ENCODE assay signal across 20 cellular contexts in genomic region chr10:110471566-110472139, GRCh38. TPM values are rescaled to one million over a fixed set of nuclear protein-coding genes. Genes with fewer than 3 reads are reported as not detected.
DNase-seq lines count a peak whose midpoint lies in the region; FAIRE-seq and TF ChIP-seq lines count a peak whose summit lies in the region.
"Had no signal": no experiment of that assay in that cellular context is flagged by ENCODE, and none has a peak within 500 bp of the region (broad histone marks: within the 10 kb centered on the region; RNA-seq: fewer than 3 reads in every experiment).

No MANE protein-coding gene starts in this region.

- TF ChIP-seq CTCF in mammary epithelial cell (conservative IDR thresholded peaks at IDR 0.05 in 1 of 2, IDR thresholded peaks at IDR 0.05 in 1 of 2; ENCODE audit: extremely low read depth in 1 of 2, insufficient read depth in 1 of 2, low read depth in 1 of 2, low read length in 2 of 2): no peak
- no peak for TF ChIP-seq CTCF in breast epithelium (IDR thresholded peaks at IDR 0.05)
- TF ChIP-seq CTCF in brain microvascular endothelial cell (IDR thresholded peaks at IDR 0.05; ENCODE audit: low read depth, low read length, missing control alignments): no peak

- H3K4me3 ChIP-seq in mammary epithelial cell (replicated peaks in 1 of 3; ENCODE audit: insufficient read depth in 1 of 3, low read depth in 2 of 3, low read length in 3 of 3) (no peak overlapping the region), breast epithelium (no peak overlapping the region), brain microvascular endothelial cell (ENCODE audit: low read depth, low read length) (no peak overlapping the region)
- H3K4me3 ChIP-seq: prostate gland had no signal

- H3K79me2 ChIP-seq in mammary epithelial cell (ENCODE audit: insufficient read depth, low read length): no peaks in the 10 kb centered on the region

- H3K27me3 ChIP-seq in mammary epithelial cell (ENCODE audit: insufficient read depth, low read length) (no peaks in the 10 kb centered on the region), breast epithelium (no peaks in the 10 kb centered on the region), brain microvascular endothelial cell (replicated peaks) (no peaks in the 10 kb centered on the region)

- H3K27ac ChIP-seq in mammary epithelial cell (ENCODE audit: insufficient read depth, low read depth, low read length): no peak overlapping the region
- H3K27ac ChIP-seq in breast epithelium: no peak overlapping the region
- no peak overlapping the region for H3K27ac ChIP-seq in brain microvascular endothelial cell
- H3K27ac ChIP-seq: prostate gland had no signal

- peak; percentile 40 for DNase-seq in mammary epithelial cell
- DNase-seq in breast epithelium (ENCODE audit: low spot score in 2 of 2): no peak
- DNase-seq in brain microvascular endothelial cell: peak; percentile 85
- DNase-seq in hepatic stellate cell (ENCODE audit: low spot score): peak; percentile 63
- DNase-seq in urothelium cell line (ENCODE audit: low spot score): peak; percentile 53
- no peak for DNase-seq in activated CD4-positive, alpha-beta T cell treated with anti-CD3 and anti-CD28 coated beads, Interleukin-2, amount 50 U/mL, for 4 hours
- no peak for DNase-seq in activated CD4-positive, CD25-positive, alpha-beta regulatory T cell (lab: John Stamatoyannopoulos, UW)
- no peak for DNase-seq in NK-92 (lab: John Stamatoyannopoulos, UW; ENCODE audit: unreplicated experiment)
- DNase-seq: activated CD4-positive, alpha-beta T cell treated with anti-CD3 and anti-CD28 coated beads, Interleukin-2, amount 50 U/mL, for 1 hour; activated naive CD8-positive, alpha-beta T cell treated with anti-CD3 and anti-CD28 coated beads, Interleukin-2, amount 10 ng/mL, durations not matched to agents 7 days and 5 days; activated T-cell treated with anti-CD3 and anti-CD28 coated beads, Interleukin-2, amount 50 U/mL, for 24 hours; CD8-positive, alpha-beta T cell; GOT3; NCI-H2081; NCI-H526; stimulated activated naive CD4-positive, alpha-beta T cell treated with Interleukin-2 at 50 U/mL for 16 hours; SW 1271 had no signal

- H4K20me1 ChIP-seq in mammary epithelial cell (ENCODE audit: insufficient read depth, low read length): no peaks in the 10 kb centered on the region

- no peaks in the 10 kb centered on the region for H3K36me3 ChIP-seq in mammary epithelial cell (ENCODE audit: insufficient read depth, low read length)
- H3K36me3 ChIP-seq in breast epithelium: no peaks in the 10 kb centered on the region
- no peaks in the 10 kb centered on the region for H3K36me3 ChIP-seq in brain microvascular endothelial cell (replicated peaks)
- H3K36me3 ChIP-seq: prostate gland had no signal

- dilution Hi-C loops in mammary epithelial cell (cut with HindIII; ENCODE audit: low sequenced_read_pairs): no loop called here

- WGBS in mammary epithelial cell (ENCODE audit: low coverage, missing lambda C conversion rate): 80% methylated on average over 5 of the region's 5 CpGs

- intact Hi-C loops in mammary epithelial cell (cut with micrococcal nuclease): no loop called here
- intact Hi-C loops in breast epithelium (cut with DNase I; ENCODE audit: low total_unique reads): no loop called here

- no peak overlapping the region for H3K4me2 ChIP-seq in mammary epithelial cell (ENCODE audit: insufficient read depth, low read depth, low read length)

- BruUV-seq in mammary epithelial cell (replicated peaks; lab: Mats Ljungman, UMichigan): no TSS peak

- H3K4me1 ChIP-seq in mammary epithelial cell (ENCODE audit: insufficient read depth, low read length): no peaks in the 10 kb centered on the region
- no peaks in the 10 kb centered on the region for H3K4me1 ChIP-seq in breast epithelium
- H3K4me1 ChIP-seq: prostate gland had no signal

- H3K9me3 ChIP-seq in mammary epithelial cell (replicated peaks; ENCODE audit: insufficient read depth, low read length) (no peaks in the 10 kb centered on the region), breast epithelium (no peaks in the 10 kb centered on the region)
- H3K9me3 ChIP-seq: prostate gland had no signal

- no peak for TF ChIP-seq POLR2A in breast epithelium (IDR thresholded peaks at IDR 0.05)

- CTCF ChIA-PET in mammary epithelial cell (lab: Charles Lee; ENCODE audit: low non-redundant PET): no interaction called here

- FAIRE-seq in urothelium cell line (lab: Jason Lieb, UNC): no peak
- FAIRE-seq: G401.6, GM12892 had no signal

- no peak overlapping the region for H3K9ac ChIP-seq in mammary epithelial cell (ENCODE audit: insufficient read depth, low read length)

- in situ Hi-C loops in mammary epithelial cell (cut with MboI; ENCODE audit: low sequenced_read_pairs in 2 of 2) (no loop called here), brain microvascular endothelial cell (cut with HindIII; ENCODE audit: low pct_ligation_motif_present, low sequenced_read_pairs) (no loop called here)

- no peak overlapping the region for H2AFZ ChIP-seq in mammary epithelial cell (ENCODE audit: low read depth, low read length)

RNA-seq across cellular contexts. Expression of gene DUSP5, which starts 26.1 kb away (rescaled TPM):
- total RNA-seq in mammary epithelial cell: 100 to 1,000 TPM in 1 of 2 donors, 10 to 100 TPM in 1; 18.0 to 107 TPM
- polyA plus RNA-seq in mammary epithelial cell: 66.7 TPM
- polyA minus RNA-seq in mammary epithelial cell: 70.5 TPM
- 10 to 100 TPM in 2 of 3 donors, 1 to 10 TPM in 1; 3.8 to 35.4 (median 26.9) TPM for total RNA-seq in breast epithelium

Comparison
In these comparisons a context has a peak if more than half of its experiments do, and no peak if none do; other contexts are left out.
1. DNase-seq: peak in mammary epithelial cell (single experiment), brain microvascular endothelial cell (single experiment), hepatic stellate cell (single experiment) and urothelium cell line (single experiment); none in breast epithelium (0 of 2), activated CD4-positive, alpha-beta T cell treated with anti-CD3 and anti-CD28 coated beads, Interleukin-2, amount 50 U/mL, for 4 hours (0 of 2), activated CD4-positive, CD25-positive, alpha-beta regulatory T cell (0 of 4) and NK-92 (single experiment).